8 cellular contexts compared by ENCODE assay signal in genomic region chr2:217162533-217162932, GRCh38.
DNase-seq lines count a peak whose midpoint lies in the region; ATAC-seq, FAIRE-seq and TF ChIP-seq lines count a peak whose summit lies in the region.

No MANE protein-coding gene starts in this region.

- no peaks in the 10 kb centered on the region for H3K4me1 ChIP-seq in naive thymus-derived CD4-positive, alpha-beta T cell (ENCODE audit: control insufficient read depth in 2 of 2, insufficient read depth in 2 of 2, low read length in 2 of 2)
- peaks cover 0 to 10% of the 10 kb centered on the region in 2 donors for H3K4me1 ChIP-seq in ascending aorta

- CTCF ChIA-PET in naive thymus-derived CD4-positive, alpha-beta T cell (lab: Charles Lee): no interaction called here

- no peak overlapping the region for H3K27ac ChIP-seq in naive thymus-derived CD4-positive, alpha-beta T cell (ENCODE audit: low read depth, low read length)
- H3K27ac ChIP-seq in ascending aorta: no peak overlapping the region

- H3K27me3 ChIP-seq in naive thymus-derived CD4-positive, alpha-beta T cell (ENCODE audit: control insufficient read depth in 2 of 2, insufficient read depth in 2 of 2, low read length in 2 of 2): no peaks in the 10 kb centered on the region
- H3K27me3 ChIP-seq in ascending aorta: no peaks in the 10 kb centered on the region

- H3K4me3 Mint-ChIP-seq in naive thymus-derived CD4-positive, alpha-beta T cell: peak overlapping the region in 2 of 10 donors; percentile 33 to 53

- peak; percentile 54 for DNase-seq in GM04504 (ENCODE audit: low read depth)
- DNase-seq in NCI-H2029 treated with DMSO at 0.1 percent for 48 hours (lab: John Stamatoyannopoulos, UW): peak; percentile 86
- DNase-seq in amniotic epithelial cell (ENCODE audit: low read depth): peak; percentile 90
- peak in 5 of 9 donors; percentile 2 to 30 (median 20) for DNase-seq in naive thymus-derived CD4-positive, alpha-beta T cell
- no peak for DNase-seq in GM19239 (ENCODE audit: insufficient read length, low spot score)
- no peak for DNase-seq in ascending aorta (ENCODE audit: low spot score in 2 of 2)
- no peak for DNase-seq in NCI-H82 (lab: John Stamatoyannopoulos, UW)

- intact Hi-C loops in naive thymus-derived CD4-positive, alpha-beta T cell (cut with micrococcal nuclease): loop anchor here in 1 of 2 donors (2.0 kb wide), 1 partner anchor 60 kb away; no protein-coding TSS in a partner anchor
- intact Hi-C loops in ascending aorta (cut with DNase I): loop anchor here (10.0 kb wide), 1 partner anchor 552 kb away; no protein-coding TSS in a partner anchor

- no peak overlapping the region for H3K4me3 ChIP-seq in naive thymus-derived CD4-positive, alpha-beta T cell (ENCODE audit: low read length)
- no peak overlapping the region for H3K4me3 ChIP-seq in ascending aorta

- H3K4me1 Mint-ChIP-seq in naive thymus-derived CD4-positive, alpha-beta T cell: peaks cover 12 to 24% (median 20%) of the 10 kb centered on the region in 7 donors

- no peak for TF ChIP-seq CTCF in ascending aorta (IDR thresholded peaks at IDR 0.05)

- H3K36me3 ChIP-seq in naive thymus-derived CD4-positive, alpha-beta T cell (ENCODE audit: control insufficient read depth in 2 of 3, insufficient read depth in 3 of 3, low read length in 3 of 3): no peaks in the 10 kb centered on the region
- no peaks in the 10 kb centered on the region for H3K36me3 ChIP-seq in ascending aorta

- no peaks in the 10 kb centered on the region for H3K9me3 ChIP-seq in naive thymus-derived CD4-positive, alpha-beta T cell (ENCODE audit: control insufficient read depth in 2 of 3, low read length in 3 of 3)
- H3K9me3 ChIP-seq in ascending aorta: no peaks in the 10 kb centered on the region

- POLR2A ChIA-PET in naive thymus-derived CD4-positive, alpha-beta T cell (lab: Charles Lee): no interaction called here

- H3K27ac Mint-ChIP-seq in naive thymus-derived CD4-positive, alpha-beta T cell: no peak overlapping the region

- peaks cover 0 to 2% (median 0%) of the 10 kb centered on the region in 5 donors for H3K36me3 Mint-ChIP-seq in naive thymus-derived CD4-positive, alpha-beta T cell

- no peak for FAIRE-seq in GM19239 (lab: Jason Lieb, UNC)

- ATAC-seq in naive thymus-derived CD4-positive, alpha-beta T cell: peak; percentile 32
- ATAC-seq in HG03097 (IDR thresholded peaks at IDR 0.05; ENCODE audit: low FRiP score, unreplicated experiment): no peak

- H3K27me3 Mint-ChIP-seq in naive thymus-derived CD4-positive, alpha-beta T cell: peaks cover 3 to 37% (median 22%) of the 10 kb centered on the region in 5 donors

- H3K9me3 Mint-ChIP-seq in naive thymus-derived CD4-positive, alpha-beta T cell: peaks cover 0 to 4% (median 0%) of the 10 kb centered on the region in 11 donors

Comparison
In these comparisons a context has a peak if more than half of its experiments do, and no peak if none do; other contexts are left out.
1. DNase-seq: peak in GM04504 (single experiment), NCI-H2029 treated with DMSO at 0.1 percent for 48 hours (single experiment), amniotic epithelial cell (single experiment) and naive thymus-derived CD4-positive, alpha-beta T cell (5 of 9); none in GM19239 (single experiment), ascending aorta (0 of 2) and NCI-H82 (single experiment).